Comparison of ENCODE assay signal across 11 cellular contexts in genomic region chr9:38103340-38103739, GRCh38.
"Had no signal": no experiment of that assay in that cellular context is flagged by ENCODE, and none has a peak within 500 bp of the region (broad histone marks: within the 10 kb centered on the region; RNA-seq: fewer than 3 reads in every experiment).

No MANE protein-coding gene starts in this region.

- H3K9me3 ChIP-seq: HAP-1 had no signal

- H3K4me3 ChIP-seq: GM23248, GM23338, HAP-1 had no signal

- H3K4me2 ChIP-seq: GM23338 had no signal

- FAIRE-seq: H1, H54 had no signal

- H2AFZ ChIP-seq: GM23248, GM23338 had no signal

- DNase-seq: GM23248, GOT3, H7, H9, HCEC 1CT, HFFc6 had no signal

- H3K27ac ChIP-seq: GM23248 had no signal

- H3K9ac ChIP-seq: GM23248 had no signal

- H3K4me1 ChIP-seq: HAP-1 had no signal

- ATAC-seq: GM23338, HCT116 had no signal

- H3K36me3 ChIP-seq: HAP-1 had no signal
